ENCODE assay signal across 16 cellular contexts in the genomic region with DNA sequence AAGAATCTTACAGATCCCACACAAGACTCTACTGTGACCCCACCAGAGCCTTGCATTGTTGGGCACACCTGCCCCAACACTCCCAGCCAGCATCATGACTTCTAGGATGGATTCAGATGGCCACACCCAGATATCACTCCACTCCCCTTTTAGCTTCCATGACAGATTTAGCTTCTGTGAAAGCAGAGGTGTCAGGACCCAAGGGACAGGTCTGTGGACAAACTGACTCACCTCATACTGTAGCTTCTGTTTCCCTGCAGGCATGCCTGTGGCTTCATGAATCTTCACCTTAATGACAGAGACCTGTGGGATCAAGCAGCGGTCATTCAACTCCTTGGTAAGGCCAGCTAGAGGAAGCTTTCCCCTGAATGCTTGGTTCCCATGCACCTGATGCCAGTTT.
"Had no signal": no experiment of that assay in that cellular context is flagged by ENCODE, and none has a peak within 500 bp of the region (broad histone marks: within the 10 kb centered on the region; RNA-seq: fewer than 3 reads in every experiment).

No MANE protein-coding gene starts in this region.

- DNase-seq: activated CD4-positive, alpha-beta T cell treated with anti-CD3 and anti-CD28 coated beads, Interleukin-2, amount 50 U/mL, for 1 hour; activated CD8-positive, alpha-beta memory T cell treated with anti-CD3 and anti-CD28 coated beads, Interleukin-2, amount 50 U/mL, for 4 hours; aorta; cerebellar nuclear complex; effector CD8-positive, alpha-beta T cell; esophagus squamous epithelium; hippocampal formation; SHP77; sigmoid colon; stimulated activated CD4-positive, alpha-beta T cell treated with anti-CD3 and anti-CD28 coated beads, Interleukin-1b, Interleukin-23, amount 100 ng/mL, for 48 hours; substantia nigra; transverse colon had no signal

- H3K4me3 ChIP-seq: esophagus squamous epithelium, sigmoid colon, transverse colon had no signal

- H3K27me3 ChIP-seq: esophagus squamous epithelium, sigmoid colon, transverse colon had no signal

- H3K4me1 ChIP-seq: esophagus squamous epithelium, parathyroid adenoma, sigmoid colon had no signal

- H3K9me3 ChIP-seq: esophagus squamous epithelium, sigmoid colon, transverse colon had no signal

- H3K27ac ChIP-seq: esophagus squamous epithelium, parathyroid adenoma, sigmoid colon, transverse colon had no signal

- ATAC-seq: left lobe of liver, SK-N-SH treated with all-trans-retinoic acid at 6 μM for 48 hours had no signal

- FAIRE-seq: keratinocyte had no signal
